13 cellular contexts compared by ENCODE assay signal in the genomic region with DNA sequence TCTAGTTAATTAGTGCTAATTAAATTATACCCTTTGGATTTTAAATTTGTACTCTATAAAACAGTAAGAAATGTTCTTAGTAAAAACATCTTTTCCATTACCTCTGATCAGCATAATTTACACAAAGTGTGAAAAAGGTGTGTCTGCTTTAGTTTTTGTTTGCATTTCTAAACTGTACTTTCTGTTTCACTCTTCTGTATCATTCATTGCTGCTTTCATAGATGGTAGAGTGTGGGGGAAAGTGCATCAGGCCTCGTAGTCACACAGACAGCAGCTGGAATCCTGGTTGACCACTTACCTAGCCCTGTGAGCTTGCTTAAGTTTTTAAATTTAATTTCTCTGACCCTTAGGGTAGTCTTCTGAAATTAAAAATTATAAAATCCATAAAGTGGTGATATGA.
DNase-seq lines count a peak whose midpoint lies in the region; ATAC-seq, FAIRE-seq and TF ChIP-seq lines count a peak whose summit lies in the region.
"Had no signal": no experiment of that assay in that cellular context is flagged by ENCODE, and none has a peak within 500 bp of the region (broad histone marks: within the 10 kb centered on the region; RNA-seq: fewer than 3 reads in every experiment).

No MANE protein-coding gene starts in this region.

- H3K36me3 ChIP-seq in neuronal stem cell (replicated peaks in 1 of 2; ENCODE audit: control insufficient read depth in 2 of 2, insufficient read depth in 2 of 2, low read length in 2 of 2) (no peaks in the 10 kb centered on the region), pancreas (no peaks in the 10 kb centered on the region)
- H3K36me3 ChIP-seq: BLaER1, MG63 had no signal

- H3K4ac ChIP-seq in neuronal stem cell (ENCODE audit: low read length), result no peak overlapping the region

- H3K4me1 ChIP-seq in neuronal stem cell (ENCODE audit: control insufficient read depth in 2 of 2, insufficient read depth in 1 of 2, low read depth in 1 of 2, low read length in 2 of 2) (no peaks in the 10 kb centered on the region), pancreas (no peaks in the 10 kb centered on the region)
- H3K4me1 ChIP-seq: BLaER1 had no signal

- no peak overlapping the region for H4K8ac ChIP-seq in neuronal stem cell (ENCODE audit: low read depth, low read length)

- H3K27ac ChIP-seq in neuronal stem cell (replicated peaks; ENCODE audit: low read length) (no peak overlapping the region), pancreas (no peak overlapping the region)
- H3K27ac ChIP-seq: BLaER1 had no signal

- no peak overlapping the region for H2BK15ac ChIP-seq in neuronal stem cell (ENCODE audit: low read length)

- no peak overlapping the region for H3K14ac ChIP-seq in neuronal stem cell (ENCODE audit: low read length)

- no peaks in the 10 kb centered on the region for H3K79me1 ChIP-seq in neuronal stem cell (ENCODE audit: low read depth, low read length)

- DNase-seq in OCI-M1 (lab: John Stamatoyannopoulos, UW) (peak; percentile 50), DMS153 (lab: John Stamatoyannopoulos, UW) (no peak), neuronal stem cell (ENCODE audit: low spot score) (no peak), AML-193 (lab: John Stamatoyannopoulos, UW) (no peak), pancreas (no peak)
- DNase-seq: activated CD4-positive, CD25-positive, alpha-beta regulatory T cell; MG63; NCI-H446 treated with DMSO at 0.1 percent for 48 hours; SIG-M5 had no signal

- ATAC-seq in GM18868 (IDR thresholded peaks at IDR 0.05; ENCODE audit: unreplicated experiment), result peak; percentile 88
- peak; percentile 83 for ATAC-seq in GM21576 (IDR thresholded peaks at IDR 0.05; ENCODE audit: unreplicated experiment)
- peak; percentile 81 for ATAC-seq in HG03135 (IDR thresholded peaks at IDR 0.05; ENCODE audit: unreplicated experiment)
- ATAC-seq in pancreas, result no peak

- H3K9ac ChIP-seq in neuronal stem cell (ENCODE audit: low read depth, low read length, poor library complexity), result no peak overlapping the region
- H3K9ac ChIP-seq: BLaER1 had no signal

- no CpG with 5 or more reads among the region's 1 CpG for WGBS in neuronal stem cell (ENCODE audit: extremely low coverage in 2 of 2, insufficient read length in 2 of 2, insufficient replicate concordance in 1 of 2), 2 donors
- 73 to 85% methylated on average over 1 of the region's 1 CpG for WGBS in pancreas, 2 donors

- no peak for FAIRE-seq in pancreas (lab: Jason Lieb, UNC)

- H2BK5ac ChIP-seq in neuronal stem cell (ENCODE audit: low read length), result no peak overlapping the region

- intact Hi-C loops in pancreas (cut with DNase I), result no loop called here

- no peak overlapping the region for H3K4me2 ChIP-seq in neuronal stem cell (ENCODE audit: insufficient read depth, low read length, poor library complexity, severe bottlenecking)
- H3K4me2 ChIP-seq: BLaER1 had no signal

- H4K91ac ChIP-seq in neuronal stem cell (ENCODE audit: low read depth, low read length, poor library complexity), result no peak overlapping the region

- no peak overlapping the region for H2AK5ac ChIP-seq in neuronal stem cell (ENCODE audit: low read depth, low read length)

- TF ChIP-seq CTCF in pancreas (IDR thresholded peaks at IDR 0.05), result no peak

- H3K9me3 ChIP-seq in neuronal stem cell (replicated peaks in 1 of 2; ENCODE audit: control insufficient read depth in 2 of 2, insufficient read depth in 1 of 2, low read depth in 1 of 2, low read length in 2 of 2), result no peaks in the 10 kb centered on the region
- H3K9me3 ChIP-seq in pancreas, result no peaks in the 10 kb centered on the region
- H3K9me3 ChIP-seq: BLaER1, MG63 had no signal

- H2BK120ac ChIP-seq in neuronal stem cell (ENCODE audit: low read depth, low read length), result no peak overlapping the region

- no peak overlapping the region for H2AFZ ChIP-seq in neuronal stem cell (ENCODE audit: low read length)

- no peak overlapping the region for H3K23ac ChIP-seq in neuronal stem cell (ENCODE audit: low read depth, low read length, poor library complexity)

- no peak overlapping the region for H3K18ac ChIP-seq in neuronal stem cell (ENCODE audit: low read length)

- no peak overlapping the region for H2BK12ac ChIP-seq in neuronal stem cell (ENCODE audit: low read length)

- H3K4me3 ChIP-seq in neuronal stem cell (ENCODE audit: low read length in 2 of 2), result no peak overlapping the region
- no peak overlapping the region for H3K4me3 ChIP-seq in pancreas
- H3K4me3 ChIP-seq: BLaER1, MG63 had no signal

- no peaks in the 10 kb centered on the region for H3K27me3 ChIP-seq in neuronal stem cell (ENCODE audit: control insufficient read depth in 3 of 3, insufficient read depth in 3 of 3, low read depth in 1 of 3, low read length in 3 of 3)
- peaks cover 0 to 3% (median 0%) of the 10 kb centered on the region in 4 donors for H3K27me3 ChIP-seq in pancreas
- H3K27me3 ChIP-seq: BLaER1, MG63 had no signal

Comparison
In these comparisons a context has a peak if more than half of its experiments do, and no peak if none do; other contexts are left out.
1. ATAC-seq: peak in GM18868 (single experiment), GM21576 (single experiment) and HG03135 (single experiment); none in pancreas (0 of 4).